Comparison of ENCODE assay signal across 15 cellular contexts in genomic region chr1:219891846-219892245, GRCh38. TPM values are rescaled to one million over a fixed set of nuclear protein-coding genes. Genes with fewer than 3 reads are reported as not detected.
DNase-seq lines count a peak whose midpoint lies in the region; ATAC-seq, FAIRE-seq and TF ChIP-seq lines count a peak whose summit lies in the region.
"Not testable (repeated sequence)": the region's sequence is repeated elsewhere in the genome, so short reads cannot be mapped to it uniquely, and the experiment has no call there.
"Had no signal": no experiment of that assay in that cellular context is flagged by ENCODE, and none has a peak within 500 bp of the region (broad histone marks: within the 10 kb centered on the region; RNA-seq: fewer than 3 reads in every experiment).

No MANE protein-coding gene starts in this region.

- ATAC-seq in K562 = not testable (repeated sequence)

- H3K9me1 ChIP-seq in K562 (ENCODE audit: control insufficient read depth, insufficient read depth, low read length) = not testable (repeated sequence)

- POLR2A ChIA-PET in HEK293 (lab: Yijun Ruan, JAX); K562 (lab: Yijun Ruan, JAX): not testable (repeated sequence)

- H3K79me2 ChIP-seq in K562 (ENCODE audit: control insufficient read depth, insufficient read depth, low read length) = not testable (repeated sequence)

- BruUV-seq in K562 (replicated peaks; lab: Mats Ljungman, UMichigan) = not testable (repeated sequence)

- not testable (repeated sequence) for H2AFZ ChIP-seq in K562 (ENCODE audit: low read depth, low read length)

- 54% methylated on average over 4 of the region's 4 CpGs for WGBS in K562 (ENCODE audit: insufficient coverage, low coverage, missing lambda C conversion rate)

- CTCF ChIA-PET in HEK293 (lab: Yijun Ruan, JAX); K562 (lab: Yijun Ruan, JAX; ENCODE audit: low intra/inter-chr PET ratio): not testable (repeated sequence)

- not testable (repeated sequence) for TF ChIP-seq EP300 in K562 (IDR thresholded peaks at IDR 0.05; ENCODE audit: low read length)

- not testable (repeated sequence) for H3K4me1 ChIP-seq in HEK293 (ENCODE audit: control insufficient read depth, insufficient read depth, low read length); K562 (replicated peaks in 1 of 2; ENCODE audit: control insufficient read depth in 2 of 2, insufficient read depth in 2 of 2, low read length in 2 of 2)

- not testable (repeated sequence) for H3K9ac ChIP-seq in K562 (ENCODE audit: insufficient read depth in 1 of 2, low read depth in 2 of 2, low read length in 2 of 2)

- DNase-seq in K562 (ENCODE audit: extremely low read depth in 1 of 4, low spot score in 3 of 4) = not testable (repeated sequence)

- H3K9me3 ChIP-seq in HEK293 (ENCODE audit: control insufficient read depth, insufficient read depth, low read depth, low read length); K562 (replicated peaks; ENCODE audit: control insufficient read depth, insufficient read depth, low read depth, low read length): not testable (repeated sequence)

- not testable (repeated sequence) for H3K4me3 ChIP-seq in HEK293 (ENCODE audit: low read depth, low read length); K562

- not testable (repeated sequence) for H3K27ac ChIP-seq in HEK293 (ENCODE audit: extremely low read depth, low read depth, low read length); K562 (ENCODE audit: extremely low read depth, low read depth, low read length)

- in situ Hi-C loops in K562 (cut with MboI) = not testable (repeated sequence)

- not testable (repeated sequence) for FAIRE-seq in K562 (lab: Jason Lieb, UNC)

- not testable (repeated sequence) for TF ChIP-seq RAD21 in K562 (CRISPR knock-in tag; conservative IDR thresholded peaks at IDR 0.05 in 1 of 2, IDR thresholded peaks at IDR 0.05 in 1 of 2)

- intact Hi-C loops in K562 (cut with micrococcal nuclease) = not testable (repeated sequence)

- not testable (repeated sequence) for TF ChIP-seq CTCF in HEK293 (tag by site-specific recombination; IDR thresholded peaks at IDR 0.05); K562 (IDR thresholded peaks at IDR 0.05 in 2 of 3, conservative IDR thresholded peaks at IDR 0.05 in 1 of 3; ENCODE audit: insufficient read depth in 2 of 3, low read depth in 1 of 3, low read length in 3 of 3)

- not testable (repeated sequence) for H3K4me2 ChIP-seq in K562 (ENCODE audit: insufficient read depth, low read length)

- not testable (repeated sequence) for H3K36me3 ChIP-seq in HEK293 (ENCODE audit: control insufficient read depth in 2 of 2, insufficient read depth in 1 of 2, low read length in 2 of 2); K562 (ENCODE audit: control insufficient read depth, insufficient read depth, low read length)

- not testable (repeated sequence) for TF ChIP-seq POLR2A in K562 (conservative IDR thresholded peaks at IDR 0.05)

- not testable (repeated sequence) for H4K20me1 ChIP-seq in K562 (replicated peaks; ENCODE audit: control insufficient read depth, insufficient read depth, low read length)

- H3K27me3 ChIP-seq in K562 (ENCODE audit: control insufficient read depth in 2 of 2, insufficient read depth in 2 of 2, low read length in 2 of 2) = not testable (repeated sequence)

TF ChIP-seq in HEK293, 187 proteins besides CTCF, POLR2A, EP300 and RAD21:
- TF ChIP-seq SCRT2 (tag by site-specific recombination; IDR thresholded peaks at IDR 0.05) = peak; percentile 43; the same call in 1 of the 2 replicates

TF ChIP-seq in K562, 482 proteins besides CTCF, POLR2A, EP300 and RAD21:
- 0 out of 2 replicates have a peak, but pooled peaks have one; percentile 36 for TF ChIP-seq TRIM28 (IDR thresholded peaks at IDR 0.05)
- TF ChIP-seq TRIM24 (IDR thresholded peaks at IDR 0.05) = 0 out of 4 replicates have a peak, but pooled peaks of 1 of the 2 experiments have one; percentile 29
- TF ChIP-seq AFF1 (IDR thresholded peaks at IDR 0.05; ENCODE audit: low read depth in 1 of 2, partially characterized antibody in 2 of 2) = peak in 1 of 2 experiments; percentile 96
- TF ChIP-seq ZNF184 (CRISPR knock-in tag; IDR thresholded peaks at IDR 0.05) = 0 out of 2 replicates have a peak, but pooled peaks have one; percentile 25

RNA-seq across cellular contexts. Expression of gene SLC30A10, which starts 36.5 kb away (rescaled TPM):
- 24.4 and 39.4 TPM in 2 replicates for total RNA-seq in K562 (2011; cell fraction: chromatin; rRNA removed; ENCODE audit: low replicate concordance)
- total RNA-seq in K562 (2011; cell fraction: nucleolus; rRNA removed) = 18.3 and 27.1 TPM in 2 replicates
- 29.8 and 32.1 TPM in 2 replicates for total RNA-seq in K562 (2011; cell fraction: nucleoplasm; rRNA removed)
- total RNA-seq in K562 (2014; rRNA removed) (5.9 and 7.4 TPM in 2 replicates), K562 (2014; rRNA removed; fragmentation: Illumina TruSeq; extraction: Trizol) (7.1 and 8.1 TPM in 2 replicates), K562 (2015; rRNA removed; fragmentation: Illumina TruSeq; extraction: Trizol) (3.5 and 3.9 TPM in 2 replicates), K562 (2021) (8.8 and 9.4 TPM in 2 replicates)
- polyA plus RNA-seq in K562 (2011; rRNA removed) (8.9 and 11.3 TPM in 2 replicates), K562 (2014; fragmentation: Illumina TruSeq; extraction: Trizol) (8.0 and 8.4 TPM in 2 replicates), K562 (2014; fragmentation: Nextera tagmentation; extraction: Ambion mirVana) (1 to 10 TPM; 2.6 to 3.8 TPM), K562 (2014; rRNA removed) (9.5 and 10.5 TPM in 2 replicates)
- polyA plus RNA-seq in K562 (2011; cell fraction: cytosol; rRNA removed) = 4.9 and 8.9 TPM in 2 replicates
- polyA plus RNA-seq in K562 (2011; cell fraction: nucleus; rRNA removed) = 18.4 and 35.5 TPM in 2 replicates
- polyA plus RNA-seq in K562 (2012) = 3.2 and 5.9 TPM in 2 replicates
- 6.9 and 7.9 TPM in 2 replicates for polyA minus RNA-seq in K562 (2011; rRNA and poly(A)+ RNA removed)
- polyA minus RNA-seq in K562 (2011; cell fraction: cytosol; rRNA and poly(A)+ RNA removed) = 3.4 and 5.9 TPM in 2 replicates
- polyA minus RNA-seq in K562 (2011; cell fraction: nucleus; rRNA and poly(A)+ RNA removed) = 6.9 and 9.4 TPM in 2 replicates
- total RNA-seq: A172; A673; B cell; Calu3; CD4-positive, alpha-beta memory T cell; CD4-positive, alpha-beta T cell; CD4-positive, CD25-positive, alpha-beta regulatory T cell; CD8-positive, alpha-beta memory T cell; CD8-positive, alpha-beta T cell; Daoy had no signal
- polyA plus RNA-seq: AG04450; BJ; CD14-positive monocyte; CD4-positive, alpha-beta memory T cell; CD4-positive, CD25-positive, alpha-beta regulatory T cell; CD8-positive, alpha-beta memory T cell had no signal
